8 cellular contexts compared by ENCODE assay signal in genomic region chr3:73624363-73625123, GRCh38. TPM values are rescaled to one million over a fixed set of nuclear protein-coding genes. Genes with fewer than 3 reads are reported as not detected.
DNase-seq lines count a peak whose midpoint lies in the region; ATAC-seq and TF ChIP-seq lines count a peak whose summit lies in the region.

TSS of gene PDZRN3 (minus strand) at chr3:73624941.

- DNase-seq in COLO829 (ENCODE audit: low spot score) (peak; percentile 60), NCI-H82 (lab: John Stamatoyannopoulos, UW) (peak; percentile 74), mucosa of descending colon (peak; percentile 66 to 80 (median 80))
- no peak for DNase-seq in activated naive CD4-positive, alpha-beta T cell treated with anti-CD3 and anti-CD28 coated beads, Interleukin-2, amount 50 U/mL, for 72 hours (ENCODE audit: low spot score in 2 of 2)

- no peaks in the 10 kb centered on the region for H3K36me3 Mint-ChIP-seq in activated naive CD4-positive, alpha-beta T cell treated with anti-CD3 and anti-CD28 coated beads, Interleukin-2, amount 50 U/mL, for 72 hours

- intact Hi-C loops in mucosa of descending colon (cut with DNase I, micrococcal nuclease): loop anchor here in 1 of 2 donors (10.0 kb wide), 2 partner anchors 100 to 110 kb away; no protein-coding TSS in a partner anchor

- peak; percentile 68 for ATAC-seq in esophagus mucosa
- peak; percentile 80 for ATAC-seq in mucosa of descending colon
- no peak for ATAC-seq in HG03097 (IDR thresholded peaks at IDR 0.05; ENCODE audit: low FRiP score, unreplicated experiment)
- ATAC-seq in activated naive CD4-positive, alpha-beta T cell treated with anti-CD3 and anti-CD28 coated beads, Interleukin-2, amount 50 U/mL, for 72 hours: no peak
- ATAC-seq in GM21619 (IDR thresholded peaks at IDR 0.05; ENCODE audit: unreplicated experiment): no peak
- ATAC-seq in GM19035 (IDR thresholded peaks at IDR 0.05; ENCODE audit: unreplicated experiment): no peak

- H3K4me3 ChIP-seq in mucosa of descending colon: peak within 1 kb of the TSS; percentile 41

- H3K36me3 ChIP-seq in mucosa of descending colon (ENCODE audit: low read depth): no peaks in the 10 kb centered on the region

- H3K27ac Mint-ChIP-seq in activated naive CD4-positive, alpha-beta T cell treated with anti-CD3 and anti-CD28 coated beads, Interleukin-2, amount 50 U/mL, for 72 hours: no peak within 1 kb of the TSS

- no peaks in the 10 kb centered on the region for H3K9me3 ChIP-seq in mucosa of descending colon

- no peak for TF ChIP-seq CTCF in mucosa of descending colon (IDR thresholded peaks at IDR 0.05)

- peaks cover 0 to 6% of the 10 kb centered on the region in 2 donors for H3K9me3 Mint-ChIP-seq in activated naive CD4-positive, alpha-beta T cell treated with anti-CD3 and anti-CD28 coated beads, Interleukin-2, amount 50 U/mL, for 72 hours

- no peaks in the 10 kb centered on the region for H3K4me1 ChIP-seq in mucosa of descending colon (ENCODE audit: low read depth)

RNA-seq across cellular contexts. Expression of gene PDZRN3, which starts in this region (rescaled TPM):
- total RNA-seq in esophagus mucosa (18.2 TPM), mucosa of descending colon (100 to 1,000 TPM in 1 of 3 donors, 10 to 100 TPM in 2; 17.9 to 147 (median 18.5) TPM)
- not detected for total RNA-seq in activated naive CD4-positive, alpha-beta T cell treated with anti-CD3 and anti-CD28 coated beads, Interleukin-2, amount 50 U/mL, for 72 hours

Comparison
In these comparisons a context has a peak if more than half of its experiments do, and no peak if none do; other contexts are left out.
1. RNA of gene PDZRN3 (total RNA-seq): 17.9 to 147 TPM in mucosa of descending colon and 18.2 TPM in esophagus mucosa (single experiment); not detected in activated naive CD4-positive, alpha-beta T cell treated with anti-CD3 and anti-CD28 coated beads, Interleukin-2, amount 50 U/mL, for 72 hours; every median in the first group is over 10 times any median in the second.
2. DNase-seq: peak in COLO829 (single experiment), NCI-H82 (single experiment) and mucosa of descending colon (3 of 3); none in activated naive CD4-positive, alpha-beta T cell treated with anti-CD3 and anti-CD28 coated beads, Interleukin-2, amount 50 U/mL, for 72 hours (0 of 2).
3. ATAC-seq: peak in esophagus mucosa (single experiment) and mucosa of descending colon (single experiment); none in HG03097 (single experiment), activated naive CD4-positive, alpha-beta T cell treated with anti-CD3 and anti-CD28 coated beads, Interleukin-2, amount 50 U/mL, for 72 hours (0 of 2), GM21619 (single experiment) and GM19035 (single experiment).